ENCODE assay signal across 8 cellular contexts in genomic region chr3:113783463-113783862, GRCh38. TPM values are rescaled to one million over a fixed set of nuclear protein-coding genes. Genes with fewer than 3 reads are reported as not detected.
DNase-seq lines count a peak whose midpoint lies in the region; ATAC-seq and TF ChIP-seq lines count a peak whose summit lies in the region.

No MANE protein-coding gene starts in this region.

- DNase-seq in heart right ventricle = no peak
- no peak for DNase-seq in left ventricle myocardium superior
- DNase-seq in dermis microvascular lymphatic vessel endothelial cell (ENCODE audit: low read depth in 2 of 2) = peak; percentile 91 to 92
- no peak for DNase-seq in suprapubic skin (ENCODE audit: low spot score in 2 of 2)
- DNase-seq in posterior vena cava (ENCODE audit: low spot score) = no peak
- DNase-seq in progenitor cell of endocrine pancreas (ENCODE audit: low spot score, unreplicated experiment) = no peak

- H3K9me3 ChIP-seq in heart right ventricle = no peaks in the 10 kb centered on the region
- no peaks in the 10 kb centered on the region for H3K9me3 ChIP-seq in suprapubic skin

- H3K27ac ChIP-seq in heart right ventricle = peak overlapping the region in 9 of 10 donors; percentile 31 to 69 (median 51)
- peak overlapping the region; percentile 79 for H3K27ac ChIP-seq in KMS-11
- peak overlapping the region; percentile 43 for H3K27ac ChIP-seq in suprapubic skin

- TF ChIP-seq EP300 in suprapubic skin (IDR thresholded peaks at IDR 0.05) = no peak

- H3K36me3 Mint-ChIP-seq in progenitor cell of endocrine pancreas (ENCODE audit: insufficient read depth) = peaks cover 7% of the 10 kb centered on the region

- H3K27me3 Mint-ChIP-seq in progenitor cell of endocrine pancreas = no peaks in the 10 kb centered on the region

- H3K4me2 ChIP-seq in KMS-11 = peak overlapping the region; percentile 45

- H3K27me3 ChIP-seq in heart right ventricle = no peaks in the 10 kb centered on the region
- H3K27me3 ChIP-seq in KMS-11 (ENCODE audit: insufficient read depth, low read depth) = no peaks in the 10 kb centered on the region
- H3K27me3 ChIP-seq in suprapubic skin = no peaks in the 10 kb centered on the region

- peak in 2 of 8 donors; percentile 35 to 64 for ATAC-seq in heart right ventricle
- no peak for ATAC-seq in left ventricle myocardium superior
- no peak for ATAC-seq in GM19328 (IDR thresholded peaks at IDR 0.05; ENCODE audit: unreplicated experiment)

- H3K4me3 ChIP-seq in heart right ventricle = peak overlapping the region in 3 of 10 donors; percentile 1 to 10 (median 2)
- no peak overlapping the region for H3K4me3 ChIP-seq in KMS-11 (IDR thresholded peaks at IDR 0.05; ENCODE audit: insufficient read depth, low read depth, low read length)
- H3K4me3 ChIP-seq in suprapubic skin = no peak overlapping the region

- no peaks in the 10 kb centered on the region for H3K4me1 Mint-ChIP-seq in progenitor cell of endocrine pancreas (ENCODE audit: low read depth)

- no peak for TF ChIP-seq CTCF in heart right ventricle (IDR thresholded peaks at IDR 0.05)
- no peak for TF ChIP-seq CTCF in KMS-11 (conservative IDR thresholded peaks at IDR 0.05; ENCODE audit: low read depth, low read length)
- no peak for TF ChIP-seq CTCF in suprapubic skin (IDR thresholded peaks at IDR 0.05)
- TF ChIP-seq CTCF in progenitor cell of endocrine pancreas (IDR thresholded peaks at IDR 0.05; ENCODE audit: unreplicated experiment) = no peak

- H3K9me3 Mint-ChIP-seq in progenitor cell of endocrine pancreas (ENCODE audit: low read depth) = no peaks in the 10 kb centered on the region

- H3K9ac ChIP-seq in KMS-11 = peak overlapping the region; percentile 38; the same call in 1 of the 2 replicates

- no peak for TF ChIP-seq POLR2A in suprapubic skin (IDR thresholded peaks at IDR 0.05)

- intact Hi-C loops in heart right ventricle (cut with DNase I) (loop anchor here in 2 of 10 donors (5.0 kb wide), 1 partner anchor 36 kb away; the partner anchor contains the start of genes ATP6V1A (in 2 of the 2) and NAA50 (in 2 of the 2)), left ventricle myocardium superior (cut with micrococcal nuclease) (no loop called here), posterior vena cava (cut with DNase I) (no loop called here)

- H3K27ac Mint-ChIP-seq in progenitor cell of endocrine pancreas = no peak overlapping the region

- H3K4me3 Mint-ChIP-seq in progenitor cell of endocrine pancreas (ENCODE audit: low read depth) = no peak overlapping the region

- H4K20me1 ChIP-seq in KMS-11 (ENCODE audit: insufficient read depth) = no peaks in the 10 kb centered on the region

- 0 out of 2 replicates have a peak overlapping the region, but pooled peaks have one; percentile 1 for H2AFZ ChIP-seq in KMS-11 (ENCODE audit: low read depth)

- H3K36me3 ChIP-seq in heart right ventricle (peaks cover 0 to 68% (median 15%) of the 10 kb centered on the region in 9 donors), KMS-11 (ENCODE audit: insufficient read depth) (no peaks in the 10 kb centered on the region), suprapubic skin (peaks cover 31% of the 10 kb centered on the region)

- H3K4me1 ChIP-seq in heart right ventricle = peaks cover 0 to 30% (median 16%) of the 10 kb centered on the region in 9 donors
- H3K4me1 ChIP-seq in KMS-11 (ENCODE audit: low read depth, poor library complexity, severe bottlenecking) = peaks cover 21% of the 10 kb centered on the region
- H3K4me1 ChIP-seq in suprapubic skin = peaks cover 7% of the 10 kb centered on the region

- no peaks in the 10 kb centered on the region for H3K79me2 ChIP-seq in KMS-11 (ENCODE audit: insufficient read depth, low read depth)

RNA-seq across cellular contexts. Expression of gene ATP6V1A, which starts 36.6 kb away (rescaled TPM):
- total RNA-seq in heart right ventricle (10 to 100 TPM; 16.1 to 40.8 (median 19.5) TPM), left ventricle myocardium superior (19.4 TPM), dermis microvascular lymphatic vessel endothelial cell (123 and 156 TPM in 2 replicates), suprapubic skin (10 to 100 TPM; 43.5 to 63.5 (median 58.7) TPM), posterior vena cava (10 to 100 TPM; 38.5 to 42.5 TPM), progenitor cell of endocrine pancreas (70.1 and 71.0 TPM in 2 replicates)
- 1 to 10 TPM; 7.1 to 7.2 TPM for polyA plus RNA-seq in heart right ventricle

RNA-seq across cellular contexts. Expression of gene NAA50, which starts 37.4 kb away (rescaled TPM):
- total RNA-seq in heart right ventricle (100 to 1,000 TPM in 1 of 10 donors, 10 to 100 TPM in 9; 63.3 to 108 (median 75.8) TPM), left ventricle myocardium superior (79.5 TPM), dermis microvascular lymphatic vessel endothelial cell (174 and 187 TPM in 2 replicates), suprapubic skin (100 to 1,000 TPM in 3 of 4 donors, 10 to 100 TPM in 1; 87.3 to 184 (median 128) TPM), posterior vena cava (10 to 100 TPM; 81.4 to 90.1 TPM), progenitor cell of endocrine pancreas (99.2 and 110 TPM in 2 replicates)
- 10 to 100 TPM in 1 of 2 donors, 1 to 10 TPM in 1; 9.9 to 57.2 TPM for polyA plus RNA-seq in heart right ventricle

RNA-seq across cellular contexts. Expression of gene GRAMD1C, which starts 55.1 kb away (rescaled TPM):
- total RNA-seq in heart right ventricle (1 to 10 TPM in 8 of 10 donors, under 1 TPM in 2; 0.37 to 4.7 (median 1.2) TPM), left ventricle myocardium superior (3.4 TPM), dermis microvascular lymphatic vessel endothelial cell (16.6 and 20.9 TPM in 2 replicates), suprapubic skin (10 to 100 TPM; 16.5 to 70.9 (median 25.5) TPM), posterior vena cava (1 to 10 TPM; 1.1 to 1.2 TPM), progenitor cell of endocrine pancreas (1.7 and 2.4 TPM in 2 replicates)
- polyA plus RNA-seq in heart right ventricle = 1 to 10 TPM in 1 of 2 donors, under 1 TPM in 1; 0.49 to 1.5 TPM

Comparison
In these comparisons a context has a peak if more than half of its experiments do, and no peak if none do; other contexts are left out.
1. DNase-seq: peak in dermis microvascular lymphatic vessel endothelial cell (2 of 2); none in heart right ventricle (0 of 2), left ventricle myocardium superior (single experiment), suprapubic skin (0 of 2), posterior vena cava (single experiment) and progenitor cell of endocrine pancreas (single experiment).
2. Peak in every context shown above with its lines, with median percentiles within 50 percentile points of each other: H3K27ac ChIP-seq.